In the genomic region with DNA sequence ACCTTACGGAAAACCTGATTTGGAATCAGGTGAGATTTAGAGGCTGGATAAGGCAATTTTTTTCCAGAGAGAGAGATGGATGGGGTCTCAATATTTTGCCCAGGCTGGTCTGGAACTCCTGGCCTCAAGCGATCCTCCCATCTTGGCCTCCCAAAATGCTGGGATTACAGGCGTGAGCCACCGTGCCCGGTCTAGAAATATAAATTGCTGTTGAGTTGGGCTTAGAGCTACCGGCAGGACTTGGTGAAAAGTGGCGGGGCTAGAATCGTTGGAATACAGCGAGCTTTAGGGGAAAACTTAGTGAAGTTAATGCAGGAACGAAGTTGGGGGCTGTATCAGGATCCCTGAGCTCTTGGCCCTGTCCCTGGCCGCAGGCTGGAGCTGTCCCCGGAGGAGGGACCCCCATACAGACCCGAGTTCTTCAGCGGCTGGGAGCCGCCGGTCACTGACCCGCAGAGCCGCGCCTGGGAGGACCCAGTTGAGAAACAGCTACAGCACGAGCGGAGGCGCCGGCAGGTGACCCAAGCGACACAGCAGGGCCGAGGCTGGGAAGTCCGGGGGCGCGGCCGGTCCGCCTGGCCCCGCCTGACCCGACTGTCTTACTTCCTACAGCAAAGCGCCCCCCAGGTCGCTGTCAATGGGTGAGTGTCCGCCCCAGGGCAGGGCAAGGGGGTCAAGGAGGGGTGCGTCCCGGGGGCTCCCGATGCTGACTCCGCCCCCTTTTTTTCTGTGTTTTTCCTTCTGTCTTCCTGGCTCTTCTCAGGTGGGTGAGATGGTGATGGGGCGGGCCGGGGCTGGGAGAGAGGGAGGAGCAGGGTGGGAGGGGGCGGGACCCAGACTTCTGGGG, we compare ENCODE assay signal across 18 cellular contexts. TPM values are rescaled to one million over a fixed set of nuclear protein-coding genes. Genes with fewer than 3 reads are reported as not detected.
A peak's percentile ranks its signal among the peaks of the same experiment; 100 is the strongest.
DNase-seq lines count a peak whose midpoint lies in the region; ATAC-seq and TF ChIP-seq lines count a peak whose summit lies in the region.
"Had no signal": no experiment of that assay in that cellular context is flagged by ENCODE, and none has a peak within 500 bp of the region (broad histone marks: within the 10 kb centered on the region; RNA-seq: fewer than 3 reads in every experiment).

No MANE protein-coding gene starts in this region.

- H3K36me3 ChIP-seq in iPS-15b (ENCODE audit: control insufficient read depth, insufficient read depth, low read length) (peaks cover 2% of the 10 kb centered on the region), osteoblast (ENCODE audit: insufficient read depth, low read length) (no peaks in the 10 kb centered on the region)
- H3K36me3 ChIP-seq: heart left ventricle, ovary, right atrium auricular region had no signal

- no peak overlapping the region for H3K4me2 ChIP-seq in osteoblast (ENCODE audit: insufficient read depth, low read length)

- H4K20me1 ChIP-seq in osteoblast (ENCODE audit: insufficient read depth, low read length): peaks cover 13% of the 10 kb centered on the region

- peak; percentile 43 for DNase-seq in activated CD8-positive, alpha-beta memory T cell treated with anti-CD3 and anti-CD28 coated beads, Interleukin-2, amount 50 U/mL, for 48 hours
- DNase-seq in activated CD8-positive, alpha-beta memory T cell treated with anti-CD3 and anti-CD28 coated beads for 24 hours: no peak
- peak; percentile 71 for DNase-seq in HuH-7 (ENCODE audit: low spot score)
- DNase-seq in osteoblast (ENCODE audit: insufficient read length, low spot score, missing footprints): peak; percentile 50
- no peak for DNase-seq in mesenteric fat pad (ENCODE audit: low spot score)
- no peak for DNase-seq in HPDE6-E6E7 (ENCODE audit: extremely low spot score)
- DNase-seq: C1 segment of cervical spinal cord; GOT3; NCI-H2029 treated with DMSO at 0.1 percent for 48 hours; NCI-H345; NK-92 treated with Interleukin-12 subunit alpha and Interleukin-12 subunit beta, amount 100 ng/mL, for 24 hours had no signal

- no peak for ATAC-seq in HG03354 (IDR thresholded peaks at IDR 0.05; ENCODE audit: poor library complexity, severe bottlenecking, unreplicated experiment)
- ATAC-seq: activated CD8-positive, alpha-beta T cell treated with anti-CD3 and anti-CD28 coated beads for 36 hours had no signal

- H3K79me2 ChIP-seq in osteoblast (ENCODE audit: insufficient read depth, low read length): no peaks in the 10 kb centered on the region

- no peak overlapping the region for H3K9ac ChIP-seq in iPS-15b (ENCODE audit: low read depth, low read length)

- H3K9me3 ChIP-seq in iPS-15b (ENCODE audit: control insufficient read depth, insufficient read depth, low read length) (no peaks in the 10 kb centered on the region), osteoblast (ENCODE audit: low read depth, low read length) (no peaks in the 10 kb centered on the region)
- H3K9me3 ChIP-seq: heart left ventricle, right atrium auricular region had no signal

- TF ChIP-seq CTCF in osteoblast (IDR thresholded peaks at IDR 0.05; ENCODE audit: extremely low read depth, low read depth, low read length): no peak

- H2AFZ ChIP-seq in osteoblast (ENCODE audit: low read length): no peak overlapping the region

- H3K27ac ChIP-seq in osteoblast (ENCODE audit: low read depth, low read length): no peak overlapping the region
- H3K27ac ChIP-seq: heart left ventricle, ovary, right atrium auricular region, SK-N-MC had no signal

- peaks cover 36% of the 10 kb centered on the region for H3K27me3 ChIP-seq in iPS-15b (ENCODE audit: control insufficient read depth, insufficient read depth, low read length)
- H3K27me3 ChIP-seq in osteoblast (ENCODE audit: insufficient read depth, low read length): peaks cover 75% of the 10 kb centered on the region

- H3K4me1 ChIP-seq in iPS-15b (ENCODE audit: control insufficient read depth, insufficient read depth, low read length): peaks cover 2% of the 10 kb centered on the region
- peaks cover 16% of the 10 kb centered on the region for H3K4me1 ChIP-seq in osteoblast (ENCODE audit: insufficient read depth, low read length)

- H3K4me3 ChIP-seq in iPS-15b (ENCODE audit: low read depth, low read length) (peak overlapping the region; percentile 33), osteoblast (ENCODE audit: insufficient read depth, low read length) (no peak overlapping the region)
- H3K4me3 ChIP-seq: ovary had no signal

RNA-seq across cellular contexts. Expression of a gene that starts 7.6 kb away (rescaled TPM):
- total RNA-seq in osteoblast: 0.29 and 1.1 TPM in 2 replicates
- total RNA-seq in mesenteric fat pad: 0.58 TPM

RNA-seq across cellular contexts. Expression of a gene that starts 20.3 kb away (rescaled TPM):
- total RNA-seq in osteoblast (9.7 and 12.7 TPM in 2 replicates), mesenteric fat pad (8.2 TPM)

RNA-seq across cellular contexts. Expression of a gene that starts 34.2 kb away (rescaled TPM):
- total RNA-seq in osteoblast (49.2 and 55.0 TPM in 2 replicates), mesenteric fat pad (130 TPM)

RNA-seq across cellular contexts. Expression of a gene that starts 45.2 kb away (rescaled TPM):
- not detected in 2 replicates for total RNA-seq in osteoblast
- 0.19 TPM for total RNA-seq in mesenteric fat pad

Comparison
In these comparisons a context has a peak if more than half of its experiments do, and no peak if none do; other contexts are left out.
1. DNase-seq: peak in activated CD8-positive, alpha-beta memory T cell treated with anti-CD3 and anti-CD28 coated beads, Interleukin-2, amount 50 U/mL, for 48 hours (single experiment), HuH-7 (single experiment) and osteoblast (single experiment); none in activated CD8-positive, alpha-beta memory T cell treated with anti-CD3 and anti-CD28 coated beads for 24 hours (single experiment), mesenteric fat pad (single experiment) and HPDE6-E6E7 (single experiment).